In genomic region chr7:36277247-36277542, GRCh38 we compare ENCODE assay signal across 17 cellular contexts.
A peak's percentile ranks its signal among the peaks of the same experiment; 100 is the strongest.
DNase-seq lines count a peak whose midpoint lies in the region; ATAC-seq and TF ChIP-seq lines count a peak whose summit lies in the region.
"Had no signal": no experiment of that assay in that cellular context is flagged by ENCODE, and none has a peak within 500 bp of the region (broad histone marks: within the 10 kb centered on the region; RNA-seq: fewer than 3 reads in every experiment).

No MANE protein-coding gene starts in this region.

- peaks cover 62% of the 10 kb centered on the region for H3K4me1 Mint-ChIP-seq in dendritic cell treated with granulocyte-macrophage colony-stimulating factor and Interleukin-4, amounts not matched to agents 40 ng/mL and 50 ng/mL, for 4 days (ENCODE audit: low read depth)
- H3K4me1 Mint-ChIP-seq in mesothelial cell of epicardium: peaks cover 53% of the 10 kb centered on the region
- peaks cover 12% of the 10 kb centered on the region for H3K4me1 Mint-ChIP-seq in activated T-helper 17 cell treated with anti-CD3 and anti-CD28 coated beads, Interleukin-2, amount 50 U/mL, for 72 hours

- no peak overlapping the region for H3K4me3 ChIP-seq in left ventricle myocardium inferior

- no peaks in the 10 kb centered on the region for H3K36me3 Mint-ChIP-seq in dendritic cell treated with granulocyte-macrophage colony-stimulating factor and Interleukin-4, amounts not matched to agents 40 ng/mL and 50 ng/mL, for 4 days (ENCODE audit: low read depth)
- peaks cover 2% of the 10 kb centered on the region for H3K36me3 Mint-ChIP-seq in mesothelial cell of epicardium
- H3K36me3 Mint-ChIP-seq in activated T-helper 17 cell treated with anti-CD3 and anti-CD28 coated beads, Interleukin-2, amount 50 U/mL, for 72 hours (ENCODE audit: low read depth): no peaks in the 10 kb centered on the region
- H3K36me3 Mint-ChIP-seq: CD4-positive, alpha-beta memory T cell had no signal

- peak overlapping the region; percentile 20 for H3K27ac Mint-ChIP-seq in dendritic cell treated with granulocyte-macrophage colony-stimulating factor and Interleukin-4, amounts not matched to agents 40 ng/mL and 50 ng/mL, for 4 days
- H3K27ac Mint-ChIP-seq in mesothelial cell of epicardium: peak overlapping the region; percentile 73
- no peak overlapping the region for H3K27ac Mint-ChIP-seq in activated T-helper 17 cell treated with anti-CD3 and anti-CD28 coated beads, Interleukin-2, amount 50 U/mL, for 72 hours
- H3K27ac Mint-ChIP-seq: T-helper 2 cell treated with Interferon-gamma antibody and Interleukin-4, amounts not matched to agents 5 μg/mL and 100 μg/mL, for 36 hours had no signal

- intact Hi-C loops in left ventricle myocardium inferior (cut with micrococcal nuclease) (loop anchor here (10.0 kb wide), 1 partner anchor 72 kb away; no protein-coding TSS in a partner anchor), cardiac septum (cut with DNase I) (no loop called here)
- intact Hi-C loops in dendritic cell treated with granulocyte-macrophage colony-stimulating factor and Interleukin-4, amounts not matched to agents 40 ng/mL and 50 ng/mL, for 4 days (cut with micrococcal nuclease): no loop called here

- no peaks in the 10 kb centered on the region for H3K27me3 ChIP-seq in left ventricle myocardium inferior (ENCODE audit: low read depth)

- H3K9me3 Mint-ChIP-seq in dendritic cell treated with granulocyte-macrophage colony-stimulating factor and Interleukin-4, amounts not matched to agents 40 ng/mL and 50 ng/mL, for 4 days: no peaks in the 10 kb centered on the region
- H3K9me3 Mint-ChIP-seq in mesothelial cell of epicardium: no peaks in the 10 kb centered on the region
- no peaks in the 10 kb centered on the region for H3K9me3 Mint-ChIP-seq in activated T-helper 17 cell treated with anti-CD3 and anti-CD28 coated beads, Interleukin-2, amount 50 U/mL, for 72 hours
- H3K9me3 Mint-ChIP-seq: CD4-positive, alpha-beta memory T cell; T-helper 2 cell treated with Interferon-gamma antibody and Interleukin-4, amounts not matched to agents 5 μg/mL and 100 μg/mL, for 36 hours had no signal

- peaks cover 96% of the 10 kb centered on the region for H3K4me1 ChIP-seq in left ventricle myocardium inferior

- H3K9me3 ChIP-seq in left ventricle myocardium inferior (replicated peaks): no peaks in the 10 kb centered on the region

- DNase-seq in left ventricle myocardium inferior (no peak), cardiac septum (ENCODE audit: low spot score) (no peak), mesothelial cell of epicardium (ENCODE audit: low spot score in 2 of 2, unreplicated experiment in 2 of 2) (no peak), mesenteric fat pad (ENCODE audit: low spot score) (no peak)
- DNase-seq: activated CD4-positive, CD25-positive, alpha-beta regulatory T cell treated with anti-CD3 and anti-CD28 coated beads, Interleukin-2, amount 50 U/mL, for 72 hours; CD4-positive, alpha-beta memory T cell; cortex of kidney; EL; NCI-H1930; NCI-H510A; SIG-M5; stimulated activated CD4-positive, alpha-beta T cell treated with anti-CD3 and anti-CD28 coated beads, Interleukin-1b, Interleukin-23, amount 100 ng/mL, for 48 hours had no signal

- no peak for ATAC-seq in GM21619 (IDR thresholded peaks at IDR 0.05; ENCODE audit: unreplicated experiment)
- ATAC-seq in HG02759 (IDR thresholded peaks at IDR 0.05; ENCODE audit: unreplicated experiment): no peak
- no peak for ATAC-seq in activated T-helper 17 cell treated with anti-CD3 and anti-CD28 coated beads, Interleukin-2, amount 50 U/mL, for 72 hours (replicated peaks)

- H3K27me3 Mint-ChIP-seq in dendritic cell treated with granulocyte-macrophage colony-stimulating factor and Interleukin-4, amounts not matched to agents 40 ng/mL and 50 ng/mL, for 4 days: no peaks in the 10 kb centered on the region
- H3K27me3 Mint-ChIP-seq in mesothelial cell of epicardium (ENCODE audit: low read depth): no peaks in the 10 kb centered on the region
- no peaks in the 10 kb centered on the region for H3K27me3 Mint-ChIP-seq in activated T-helper 17 cell treated with anti-CD3 and anti-CD28 coated beads, Interleukin-2, amount 50 U/mL, for 72 hours
- H3K27me3 Mint-ChIP-seq: CD4-positive, alpha-beta memory T cell had no signal

- TF ChIP-seq CTCF in left ventricle myocardium inferior (IDR thresholded peaks at IDR 0.05; ENCODE audit: borderline replicate concordance) (no peak), mesothelial cell of epicardium (IDR thresholded peaks at IDR 0.05; ENCODE audit: unreplicated experiment) (no peak)

- H3K4me3 Mint-ChIP-seq in dendritic cell treated with granulocyte-macrophage colony-stimulating factor and Interleukin-4, amounts not matched to agents 40 ng/mL and 50 ng/mL, for 4 days: no peak overlapping the region
- no peak overlapping the region for H3K4me3 Mint-ChIP-seq in mesothelial cell of epicardium
- no peak overlapping the region for H3K4me3 Mint-ChIP-seq in activated T-helper 17 cell treated with anti-CD3 and anti-CD28 coated beads, Interleukin-2, amount 50 U/mL, for 72 hours
- H3K4me3 Mint-ChIP-seq: CD4-positive, alpha-beta memory T cell; T-helper 2 cell treated with Interferon-gamma antibody and Interleukin-4, amounts not matched to agents 5 μg/mL and 100 μg/mL, for 36 hours had no signal

- H3K27ac ChIP-seq in left ventricle myocardium inferior (replicated peaks): peak overlapping the region; percentile 79

- H3K36me3 ChIP-seq in left ventricle myocardium inferior: no peaks in the 10 kb centered on the region
